ENCODE assay signal across 23 cellular contexts in the genomic region with DNA sequence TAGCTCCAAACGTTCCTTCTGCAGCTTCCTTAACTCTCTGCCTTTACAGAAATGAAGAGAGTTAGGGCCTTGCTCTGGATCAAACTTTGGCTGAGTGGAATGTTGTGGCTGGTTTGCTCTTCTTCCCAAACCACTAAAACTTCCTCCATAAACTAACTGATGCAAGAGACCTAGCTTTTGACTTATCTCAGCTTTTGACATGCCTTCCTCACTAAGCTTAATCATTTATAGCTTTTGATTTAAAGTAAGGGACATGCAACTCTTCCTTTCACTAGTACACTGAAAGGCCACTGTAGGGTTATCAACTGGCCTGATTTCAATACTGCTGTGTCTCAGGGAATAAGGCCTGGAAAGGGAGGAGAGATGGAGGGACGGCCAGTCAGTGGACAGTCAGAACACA. TPM values are rescaled to one million over a fixed set of nuclear protein-coding genes. Genes with fewer than 3 reads are reported as not detected.
A peak's percentile ranks its signal among the peaks of the same experiment; 100 is the strongest.
DNase-seq lines count a peak whose midpoint lies in the region; ATAC-seq and TF ChIP-seq lines count a peak whose summit lies in the region.
"Had no signal": no experiment of that assay in that cellular context is flagged by ENCODE, and none has a peak within 500 bp of the region (broad histone marks: within the 10 kb centered on the region; RNA-seq: fewer than 3 reads in every experiment).

No MANE protein-coding gene starts in this region.

- H3K27me3 ChIP-seq in mammary epithelial cell (ENCODE audit: insufficient read depth, low read length): no peaks in the 10 kb centered on the region
- H3K27me3 ChIP-seq in mesenchymal stem cell (ENCODE audit: control insufficient read depth in 1 of 2, insufficient read depth in 1 of 2, low read length in 2 of 2): no peaks in the 10 kb centered on the region
- no peaks in the 10 kb centered on the region for H3K27me3 ChIP-seq in uterus
- H3K27me3 ChIP-seq: heart left ventricle, upper lobe of left lung had no signal

- H4K20me1 ChIP-seq in mammary epithelial cell (ENCODE audit: insufficient read depth, low read length): no peaks in the 10 kb centered on the region

- no peak overlapping the region for H3K4ac ChIP-seq in mesenchymal stem cell (ENCODE audit: low read depth in 1 of 2, low read length in 2 of 2)

- no peak overlapping the region for H4K8ac ChIP-seq in mesenchymal stem cell (ENCODE audit: low read length)

- H3K4me1 Mint-ChIP-seq in MCF 10A (ENCODE audit: insufficient read depth, unreplicated experiment) (peaks cover 19% of the 10 kb centered on the region), chondrocyte (ENCODE audit: low read depth) (peaks cover 76% of the 10 kb centered on the region)
- H3K4me1 Mint-ChIP-seq: T-helper 17 cell had no signal

- H3K9me3 Mint-ChIP-seq in MCF 10A (ENCODE audit: unreplicated experiment): no peaks in the 10 kb centered on the region
- H3K9me3 Mint-ChIP-seq in chondrocyte (ENCODE audit: low read depth): peaks cover 10% of the 10 kb centered on the region
- H3K9me3 Mint-ChIP-seq: CD8-positive, alpha-beta T cell had no signal

- 96% methylated on average over 2 of the region's 2 CpGs for WGBS in mammary epithelial cell (ENCODE audit: low coverage, missing lambda C conversion rate)
- WGBS in mesenchymal stem cell: 88% methylated on average over 1 of the region's 2 CpGs

- H3K4me1 ChIP-seq in mammary epithelial cell (ENCODE audit: insufficient read depth, low read length): peaks cover 6% of the 10 kb centered on the region
- peaks cover 33% of the 10 kb centered on the region for H3K4me1 ChIP-seq in mesenchymal stem cell (ENCODE audit: control insufficient read depth, insufficient read depth, low read depth, low read length)
- peaks cover 25% of the 10 kb centered on the region in 2 donors for H3K4me1 ChIP-seq in uterus
- H3K4me1 ChIP-seq: HAP-1 had no signal

- no peak overlapping the region for H2BK12ac ChIP-seq in mesenchymal stem cell (ENCODE audit: low read length in 2 of 2)

- peaks cover 89% of the 10 kb centered on the region for H3K79me2 ChIP-seq in mammary epithelial cell (ENCODE audit: insufficient read depth, low read length)

- H3K36me3 Mint-ChIP-seq in MCF 10A (ENCODE audit: insufficient read depth, unreplicated experiment) (peaks cover 14% of the 10 kb centered on the region), chondrocyte (ENCODE audit: low read depth) (peaks cover 9% of the 10 kb centered on the region)
- H3K36me3 Mint-ChIP-seq: CD8-positive, alpha-beta T cell had no signal

- no peak for ATAC-seq in GM18520 (IDR thresholded peaks at IDR 0.05; ENCODE audit: unreplicated experiment)
- ATAC-seq: CD8-positive, alpha-beta T cell; heart left ventricle; Right ventricle myocardium inferior; T-helper 17 cell had no signal

- H3K4me3 Mint-ChIP-seq in MCF 10A (ENCODE audit: unreplicated experiment) (no peak overlapping the region), chondrocyte (ENCODE audit: unreplicated experiment) (no peak overlapping the region)
- H3K4me3 Mint-ChIP-seq: CD8-positive, alpha-beta T cell; T-helper 17 cell had no signal

- H3K14ac ChIP-seq in mesenchymal stem cell (ENCODE audit: low read length in 2 of 2): no peak overlapping the region

- intact Hi-C loops in MCF 10A (cut with micrococcal nuclease) (no loop called here), mammary epithelial cell (cut with micrococcal nuclease) (no loop called here), uterus (cut with DNase I; ENCODE audit: low total_unique reads) (no loop called here)

- no peak for TF ChIP-seq POLR2A in uterus (IDR thresholded peaks at IDR 0.05)

- no peak overlapping the region for H2BK15ac ChIP-seq in mesenchymal stem cell (ENCODE audit: low read depth, poor library complexity, severe bottlenecking)

- no peaks in the 10 kb centered on the region for H3K79me1 ChIP-seq in mesenchymal stem cell (replicated peaks; ENCODE audit: low read length, poor library complexity, severe bottlenecking)

- H3K36me3 ChIP-seq in mammary epithelial cell (ENCODE audit: insufficient read depth, low read length) (no peaks in the 10 kb centered on the region), mesenchymal stem cell (ENCODE audit: control insufficient read depth in 1 of 2, insufficient read depth in 2 of 2, low read depth in 1 of 2, low read length in 2 of 2) (peaks cover 0 to 30% of the 10 kb centered on the region in 2 experiments), uterus (no peaks in the 10 kb centered on the region)
- H3K36me3 ChIP-seq: HAP-1, heart left ventricle, upper lobe of left lung had no signal

- dilution Hi-C loops in mammary epithelial cell (cut with HindIII; ENCODE audit: low sequenced_read_pairs): loop anchor here (5.0 kb wide), 2 partner anchors 74 to 184 kb away; no protein-coding TSS in a partner anchor

- no peaks in the 10 kb centered on the region for H3K9me3 ChIP-seq in mammary epithelial cell (replicated peaks; ENCODE audit: insufficient read depth, low read length)
- peaks cover 8% of the 10 kb centered on the region for H3K9me3 ChIP-seq in mesenchymal stem cell (ENCODE audit: control insufficient read depth, low read length)
- no peaks in the 10 kb centered on the region for H3K9me3 ChIP-seq in uterus
- H3K9me3 ChIP-seq: HAP-1, mucosa of descending colon, upper lobe of left lung had no signal

- H3K4me3 ChIP-seq in mammary epithelial cell (replicated peaks in 1 of 3; ENCODE audit: insufficient read depth in 1 of 3, low read depth in 2 of 3, low read length in 3 of 3): no peak overlapping the region
- peak overlapping the region in 1 of 2 experiments; percentile 21 for H3K4me3 ChIP-seq in mesenchymal stem cell (ENCODE audit: insufficient read depth in 1 of 2, low read depth in 1 of 2, low read length in 2 of 2)
- no peak overlapping the region for H3K4me3 ChIP-seq in uterus
- H3K4me3 ChIP-seq: HAP-1, heart left ventricle, mucosa of descending colon, upper lobe of left lung had no signal

- peak overlapping the region; percentile 61 for H2AK5ac ChIP-seq in mesenchymal stem cell (ENCODE audit: low read length, severe bottlenecking)

- no peak for DNase-seq in MCF 10A (ENCODE audit: unreplicated experiment)
- no peak for DNase-seq in mammary epithelial cell
- DNase-seq in chondrocyte (ENCODE audit: low spot score): no peak
- DNase-seq in mesenchymal stem cell: peak; percentile 65
- peak in 1 of 2 donors; percentile 13 for DNase-seq in uterus
- no peak for DNase-seq in DMS79 treated with DMSO at 0.1 percent for 48 hours (lab: John Stamatoyannopoulos, UW)
- no peak for DNase-seq in NCI-H1417 (lab: John Stamatoyannopoulos, UW)
- DNase-seq: activated gamma-delta T cell; CD8-positive, alpha-beta T cell; cortex of kidney; heart left ventricle; Karpas-422; kidney glomerular epithelial cell; mucosa of descending colon; NCI-H1417 treated with DMSO at 0.1 percent for 48 hours; NCI-H345; occipital lobe; small intestine; T-helper 17 cell; upper lobe of left lung had no signal

- H3K9ac ChIP-seq in mammary epithelial cell (ENCODE audit: insufficient read depth, low read length): no peak overlapping the region
- H3K9ac ChIP-seq in mesenchymal stem cell (ENCODE audit: low read length): peak overlapping the region; percentile 5

- BruUV-seq in MCF 10A (replicated peaks; lab: Mats Ljungman, UMichigan) (no TSS peak), mammary epithelial cell (replicated peaks; lab: Mats Ljungman, UMichigan) (no TSS peak)

- POLR2A ChIA-PET in MCF 10A (lab: Yijun Ruan, JAX): interaction anchor here (1.0 to 1.6 kb wide), 4 partner anchors 9 to 107 kb away, joined by 3 read pairs; no protein-coding TSS in a partner anchor

- no peak overlapping the region for H2BK5ac ChIP-seq in mesenchymal stem cell (ENCODE audit: low read depth, low read length, poor library complexity, severe bottlenecking)

- H3K4me2 ChIP-seq in mammary epithelial cell (ENCODE audit: insufficient read depth, low read depth, low read length) (no peak overlapping the region), mesenchymal stem cell (ENCODE audit: low read length, poor library complexity, severe bottlenecking) (no peak overlapping the region)

- H4K91ac ChIP-seq in mesenchymal stem cell (ENCODE audit: low read length): no peak overlapping the region

- H2BK120ac ChIP-seq in mesenchymal stem cell (ENCODE audit: low read depth, low read length): no peak overlapping the region

- H2AFZ ChIP-seq in mammary epithelial cell (ENCODE audit: low read depth, low read length) (no peak overlapping the region), mesenchymal stem cell (ENCODE audit: low read depth, low read length) (no peak overlapping the region)

- CTCF ChIA-PET in MCF 10A (lab: Yijun Ruan, JAX): interaction anchor here (0.6 to 1.8 kb wide), 3 partner anchors 15 to 61 kb away, joined by 3 to 6 read pairs (median 5); no protein-coding TSS in a partner anchor
- CTCF ChIA-PET in mammary epithelial cell (lab: Charles Lee; ENCODE audit: low non-redundant PET): no interaction called here

- no peak for TF ChIP-seq CTCF in MCF 10A (IDR thresholded peaks at IDR 0.05; ENCODE audit: unreplicated experiment)
- no peak for TF ChIP-seq CTCF in mammary epithelial cell (conservative IDR thresholded peaks at IDR 0.05 in 1 of 2, IDR thresholded peaks at IDR 0.05 in 1 of 2; ENCODE audit: extremely low read depth in 1 of 2, insufficient read depth in 1 of 2, low read depth in 1 of 2, low read length in 2 of 2)
- TF ChIP-seq CTCF in chondrocyte (IDR thresholded peaks at IDR 0.05): no peak
- TF ChIP-seq CTCF in uterus (IDR thresholded peaks at IDR 0.05): no peak

- H3K27ac ChIP-seq in mammary epithelial cell (ENCODE audit: insufficient read depth, low read depth, low read length): no peak overlapping the region
- peak overlapping the region; percentile 81 for H3K27ac ChIP-seq in mesenchymal stem cell (ENCODE audit: low read length, poor library complexity, severe bottlenecking)
- H3K27ac ChIP-seq in uterus: peak overlapping the region; percentile 63 to 72

- H3K18ac ChIP-seq in mesenchymal stem cell (ENCODE audit: low read depth in 1 of 2, low read length in 2 of 2): peak overlapping the region; percentile 19 to 80

- in situ Hi-C loops in mammary epithelial cell (cut with MboI; ENCODE audit: low sequenced_read_pairs in 2 of 2): no loop called here

- H3K23ac ChIP-seq in mesenchymal stem cell (ENCODE audit: low read length in 2 of 2): no peak overlapping the region

- H3K27me3 Mint-ChIP-seq in MCF 10A (ENCODE audit: insufficient read depth, unreplicated experiment) (no peaks in the 10 kb centered on the region), chondrocyte (ENCODE audit: low read depth) (no peaks in the 10 kb centered on the region)

- H3K27ac Mint-ChIP-seq in MCF 10A (ENCODE audit: low read depth, unreplicated experiment) (peak overlapping the region; percentile 40), chondrocyte (ENCODE audit: unreplicated experiment) (peak overlapping the region; percentile 94)
- H3K27ac Mint-ChIP-seq: CD8-positive, alpha-beta T cell; T-helper 17 cell had no signal

RNA-seq across cellular contexts. Expression of a gene that starts 8.3 kb away (rescaled TPM):
- total RNA-seq in MCF 10A (2022) (96.1 and 114 TPM in 2 replicates), mammary epithelial cell (100 to 1,000 TPM in 1 of 2 donors, 10 to 100 TPM in 1; 99.8 to 103 TPM), chondrocyte (499 to 576 TPM (median 571 TPM) in 3 replicates), uterus (100 to 1,000 TPM in 1 of 4 donors, 10 to 100 TPM in 3; 26.6 to 254 (median 59.8) TPM)
- polyA plus RNA-seq in mammary epithelial cell: 99.0 TPM
- polyA minus RNA-seq in mammary epithelial cell: 120 TPM
- polyA plus RNA-seq in mesenchymal stem cell (2013, experiment 1 of 2): 621 TPM
- 614 TPM for polyA plus RNA-seq in mesenchymal stem cell (2013, experiment 2 of 2)
- total RNA-seq: T-helper 17 cell had no signal
